Comparison of ENCODE assay signal across 26 cellular contexts in the genomic region with DNA sequence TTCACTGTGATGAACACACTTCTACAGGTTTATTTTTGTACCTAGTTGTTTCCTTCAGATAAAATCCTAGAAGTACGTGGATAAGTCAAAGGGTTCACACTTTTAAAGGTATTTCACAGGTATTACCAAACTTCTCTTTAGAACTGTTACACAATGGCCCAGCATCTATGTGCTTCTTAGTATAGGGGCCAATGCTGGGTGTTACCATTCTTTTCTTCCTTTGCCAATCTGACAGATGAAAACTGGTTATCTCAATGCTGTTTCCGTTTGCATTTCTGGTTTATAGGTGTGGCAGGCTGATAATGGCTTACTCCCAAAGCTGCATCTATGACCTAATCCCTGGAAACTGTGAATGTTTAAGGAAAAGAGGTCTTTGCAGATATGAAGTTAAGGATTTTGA. TPM values are rescaled to one million over a fixed set of nuclear protein-coding genes. Genes with fewer than 3 reads are reported as not detected.
"Had no signal": no experiment of that assay in that cellular context is flagged by ENCODE, and none has a peak within 500 bp of the region (broad histone marks: within the 10 kb centered on the region; RNA-seq: fewer than 3 reads in every experiment).

No MANE protein-coding gene starts in this region.

- H3K27me3 Mint-ChIP-seq: progenitor cell of endocrine pancreas had no signal

- FAIRE-seq: islet of Langerhans, pancreas had no signal

- DNase-seq: colonic mucosa; effector CD8-positive, alpha-beta T cell; erythroblast; esophagus squamous epithelium; foreskin melanocyte; hippocampal formation; left cardiac atrium; left lung; mammary epithelial cell; natural killer cell; pancreas; stimulated activated CD4-positive, alpha-beta T cell treated with anti-CD3 and anti-CD28 coated beads, Interleukin-4, amount 100 ng/mL, for 4 hours; tibial artery had no signal

- H3K27ac ChIP-seq: colonic mucosa, esophagus squamous epithelium, heart right ventricle, left lung, neutrophil, pancreas, testis, tibial artery, vagina had no signal

- H3K27ac Mint-ChIP-seq: dendritic cell treated with granulocyte-macrophage colony-stimulating factor and Interleukin-4, amounts not matched to agents 40 ng/mL and 50 ng/mL, for 4 days; endodermal cell; natural killer cell; progenitor cell of endocrine pancreas; stimulated activated memory B cell treated with anti-CD40 and anti-IgM and Interleukin-4, amounts not matched to agents 10 μg/mL and 1 μg/mL and 100 μg/mL, for 72 hours had no signal

- H3K27me3 ChIP-seq: pancreas, testis, tibial artery, vagina had no signal

- H3K4me1 ChIP-seq: colonic mucosa, pancreas had no signal

- H3K9me3 Mint-ChIP-seq: dendritic cell treated with granulocyte-macrophage colony-stimulating factor and Interleukin-4, amounts not matched to agents 40 ng/mL and 50 ng/mL, for 4 days; endodermal cell; natural killer cell; stimulated activated memory B cell treated with anti-CD40 and anti-IgM and Interleukin-4, amounts not matched to agents 10 μg/mL and 1 μg/mL and 100 μg/mL, for 72 hours had no signal

- H3K36me3 ChIP-seq: colonic mucosa, esophagus squamous epithelium, heart right ventricle, left lung, neutrophil, pancreas, tibial artery, vagina had no signal

- H3K4me3 Mint-ChIP-seq: dendritic cell treated with granulocyte-macrophage colony-stimulating factor and Interleukin-4, amounts not matched to agents 40 ng/mL and 50 ng/mL, for 4 days; endodermal cell; natural killer cell; stimulated activated memory B cell treated with anti-CD40 and anti-IgM and Interleukin-4, amounts not matched to agents 10 μg/mL and 1 μg/mL and 100 μg/mL, for 72 hours had no signal

- H3K4me3 ChIP-seq: colonic mucosa, esophagus squamous epithelium, heart right ventricle, left lung, pancreas, testis, tibial artery, vagina had no signal

- ATAC-seq: heart right ventricle; left cardiac atrium; left lung; natural killer cell; pancreas; sciatic nerve; stimulated activated memory B cell treated with anti-CD40 and anti-IgM and Interleukin-4, amounts not matched to agents 10 μg/mL and 1 μg/mL and 100 μg/mL, for 72 hours; stimulated activated naive CD8-positive, alpha-beta T cell treated with anti-CD3 and anti-CD28 coated beads, Interleukin-15, Interleukin-2, amounts not matched to agents 100 U/mL and 50 U/mL, for 24 hours had no signal

- H3K36me3 Mint-ChIP-seq: natural killer cell; stimulated activated memory B cell treated with anti-CD40 and anti-IgM and Interleukin-4, amounts not matched to agents 10 μg/mL and 1 μg/mL and 100 μg/mL, for 72 hours had no signal

- H3K9me3 ChIP-seq: colonic mucosa, esophagus squamous epithelium, heart right ventricle, left lung, neutrophil, pancreas, testis, tibial artery, vagina had no signal

RNA-seq across cellular contexts. Expression of gene TCF7L1, which starts 2.8 kb away (rescaled TPM):
- total RNA-seq: mononuclear cell, natural killer cell had no signal
- polyA plus RNA-seq: neural cell had no signal
